In genomic region chr18:77442393-77442792, GRCh38 we compare ENCODE assay signal across 28 cellular contexts.
"Had no signal": no experiment of that assay in that cellular context is flagged by ENCODE, and none has a peak within 500 bp of the region (broad histone marks: within the 10 kb centered on the region; RNA-seq: fewer than 3 reads in every experiment).

No MANE protein-coding gene starts in this region.

- H3K9me3 Mint-ChIP-seq: stimulated activated effector memory CD8-positive, alpha-beta T cell treated with anti-CD3 and anti-CD28 coated beads, Interleukin-12 subunit alpha, Interleukin-12 subunit beta, amount 100 ng/mL, for 72 hours; stimulated activated memory B cell treated with anti-CD40 and anti-IgM and Interleukin-4, amounts not matched to agents 10 μg/mL and 1 μg/mL and 100 μg/mL, for 72 hours; stimulated activated naive CD8-positive, alpha-beta T cell treated with anti-CD3 and anti-CD28 coated beads, Interleukin-15, amount 100 ng/mL, for 72 hours; stimulated activated naive CD8-positive, alpha-beta T cell treated with anti-CD3 and anti-CD28 coated beads, Interleukin-15, Interleukin-2, amounts not matched to agents 100 ng/mL and 50 ng/mL, for 24 hours had no signal

- H3K4me3 ChIP-seq: stomach, suprapubic skin, testis, thoracic aorta, thyroid gland, tibial artery, tibial nerve, transverse colon, upper lobe of left lung, upper lobe of right lung, uterus, vagina had no signal

- H3K36me3 ChIP-seq: stomach, suprapubic skin, thoracic aorta, thyroid gland, tibial artery, tibial nerve, transverse colon, upper lobe of left lung, upper lobe of right lung, uterus, vagina had no signal

- H3K9me3 ChIP-seq: stomach, suprapubic skin, testis, thoracic aorta, thyroid gland, tibial artery, tibial nerve, transverse colon, upper lobe of left lung, upper lobe of right lung, uterus, vagina had no signal

- H3K27ac Mint-ChIP-seq: stimulated activated effector memory CD8-positive, alpha-beta T cell treated with anti-CD3 and anti-CD28 coated beads, Interleukin-12 subunit alpha, Interleukin-12 subunit beta, amount 100 ng/mL, for 72 hours; stimulated activated memory B cell treated with anti-CD40 and anti-IgM and Interleukin-4, amounts not matched to agents 10 μg/mL and 1 μg/mL and 100 μg/mL, for 72 hours; stimulated activated naive CD8-positive, alpha-beta T cell treated with anti-CD3 and anti-CD28 coated beads, Interleukin-15, amount 100 ng/mL, for 72 hours; stimulated activated naive CD8-positive, alpha-beta T cell treated with anti-CD3 and anti-CD28 coated beads, Interleukin-15, Interleukin-2, amounts not matched to agents 100 ng/mL and 50 ng/mL, for 24 hours; type B pancreatic cell had no signal

- ATAC-seq: stimulated activated effector memory CD8-positive, alpha-beta T cell treated with anti-CD3 and anti-CD28 coated beads, Interleukin-12 subunit alpha, Interleukin-12 subunit beta, amount 100 ng/mL, for 72 hours; stimulated activated memory B cell treated with anti-CD40 and anti-IgM and Interleukin-4, amounts not matched to agents 10 μg/mL and 1 μg/mL and 100 μg/mL, for 72 hours; stimulated activated naive B cell treated with anti-CD40 and anti-IgM and Interleukin-4, amounts not matched to agents 10 μg/mL and 1 μg/mL and 100 μg/mL, for 72 hours; stimulated activated naive CD8-positive, alpha-beta T cell treated with anti-CD3 and anti-CD28 coated beads, Interleukin-15, amount 100 ng/mL, for 72 hours; stimulated activated naive CD8-positive, alpha-beta T cell treated with anti-CD3 and anti-CD28 coated beads, Interleukin-15, Interleukin-2, amounts not matched to agents 100 U/mL and 50 U/mL, for 24 hours; upper lobe of right lung had no signal

- H3K4me3 Mint-ChIP-seq: stimulated activated effector memory CD8-positive, alpha-beta T cell treated with anti-CD3 and anti-CD28 coated beads, Interleukin-12 subunit alpha, Interleukin-12 subunit beta, amount 100 ng/mL, for 72 hours; stimulated activated memory B cell treated with anti-CD40 and anti-IgM and Interleukin-4, amounts not matched to agents 10 μg/mL and 1 μg/mL and 100 μg/mL, for 72 hours; stimulated activated naive B cell treated with anti-CD40 and anti-IgM and Interleukin-4, amounts not matched to agents 10 μg/mL and 1 μg/mL and 100 μg/mL, for 72 hours; stimulated activated naive CD8-positive, alpha-beta T cell treated with anti-CD3 and anti-CD28 coated beads, Interleukin-15, amount 100 ng/mL, for 72 hours; stimulated activated naive CD8-positive, alpha-beta T cell treated with anti-CD3 and anti-CD28 coated beads, Interleukin-15, Interleukin-2, amounts not matched to agents 100 ng/mL and 50 ng/mL, for 24 hours; type B pancreatic cell had no signal

- H3K27me3 Mint-ChIP-seq: type B pancreatic cell had no signal

- H3K27ac ChIP-seq: stomach, suprapubic skin, testis, thoracic aorta, thyroid gland, tibial artery, tibial nerve, transverse colon, upper lobe of left lung, upper lobe of right lung, uterus, vagina had no signal

- H3K36me3 Mint-ChIP-seq: stimulated activated effector memory CD8-positive, alpha-beta T cell treated with anti-CD3 and anti-CD28 coated beads, Interleukin-12 subunit alpha, Interleukin-12 subunit beta, amount 100 ng/mL, for 72 hours; stimulated activated memory B cell treated with anti-CD40 and anti-IgM and Interleukin-4, amounts not matched to agents 10 μg/mL and 1 μg/mL and 100 μg/mL, for 72 hours; stimulated activated naive B cell treated with anti-CD40 and anti-IgM and Interleukin-4, amounts not matched to agents 10 μg/mL and 1 μg/mL and 100 μg/mL, for 72 hours; type B pancreatic cell had no signal

- H3K27me3 ChIP-seq: suprapubic skin, testis, thyroid gland, tibial artery, tibial nerve, transverse colon, upper lobe of left lung, uterus, vagina had no signal

- H3K4me1 ChIP-seq: stomach, suprapubic skin, testis, thyroid gland, tibial artery, tibial nerve, transverse colon, upper lobe of left lung, upper lobe of right lung, uterus, vagina had no signal

- H3K4me1 Mint-ChIP-seq: stimulated activated effector memory CD8-positive, alpha-beta T cell treated with anti-CD3 and anti-CD28 coated beads, Interleukin-12 subunit alpha, Interleukin-12 subunit beta, amount 100 ng/mL, for 72 hours; stimulated activated memory B cell treated with anti-CD40 and anti-IgM and Interleukin-4, amounts not matched to agents 10 μg/mL and 1 μg/mL and 100 μg/mL, for 72 hours; stimulated activated naive B cell treated with anti-CD40 and anti-IgM and Interleukin-4, amounts not matched to agents 10 μg/mL and 1 μg/mL and 100 μg/mL, for 72 hours; stimulated activated naive CD8-positive, alpha-beta T cell treated with anti-CD3 and anti-CD28 coated beads, Interleukin-15, amount 100 ng/mL, for 72 hours had no signal

- DNase-seq: stimulated activated CD4-positive, alpha-beta T cell treated with anti-CD3 and anti-CD28 coated beads, Interleukin-2, amount 100 ng/mL, for 48 hours; stimulated activated CD4-positive, alpha-beta T cell treated with anti-CD3 and anti-CD28 coated beads, Interleukin-4, amount 100 ng/mL, for 1 hour; stimulated activated CD4-positive, alpha-beta T cell treated with anti-CD3 and anti-CD28 coated beads, Interleukin-4, amount 100 ng/mL, for 24 hours; stimulated activated CD4-positive, alpha-beta T cell treated with anti-CD3 and anti-CD28 coated beads, Interleukin-4, amount 100 ng/mL, for 4 hours; stimulated activated CD8-positive, alpha-beta memory T cell treated with anti-CD3 and anti-CD28 coated beads, Interleukin-4, amount 100 ng/mL, for 48 hours; stimulated activated naive B cell treated with anti-CD40 and anti-IgM and Interleukin-4, amounts not matched to agents 10 μg/mL and 1 μg/mL and 100 μg/mL, for 72 hours; stimulated activated naive CD4-positive, alpha-beta T cell; stimulated activated naive CD4-positive, alpha-beta T cell treated with Interleukin-2 at 50 U/mL for 16 hours; stimulated activated naive CD8-positive, alpha-beta T cell treated with anti-CD3 and anti-CD28 coated beads, Interleukin-15, amount 100 ng/mL, for 72 hours; stimulated activated naive CD8-positive, alpha-beta T cell treated with anti-CD3 and anti-CD28 coated beads, Interleukin-15, Interleukin-2, amounts not matched to agents 100 U/mL and 50 U/mL, for 24 hours; stomach; substantia nigra; testis; thyroid gland; tibial artery; transverse colon; trophoblast cell; upper lobe of left lung; upper lobe of right lung; uterus had no signal
